In genomic region chr1:6506210-6507036, GRCh38 we compare ENCODE assay signal across 24 cellular contexts. TPM values are rescaled to one million over a fixed set of nuclear protein-coding genes. Genes with fewer than 3 reads are reported as not detected.
A peak's percentile ranks its signal among the peaks of the same experiment; 100 is the strongest.
DNase-seq lines count a peak whose midpoint lies in the region; ATAC-seq, FAIRE-seq and TF ChIP-seq lines count a peak whose summit lies in the region.
"Had no signal": no experiment of that assay in that cellular context is flagged by ENCODE, and none has a peak within 500 bp of the region (broad histone marks: within the 10 kb centered on the region; RNA-seq: fewer than 3 reads in every experiment).

No MANE protein-coding gene starts in this region.

- peaks cover 28% of the 10 kb centered on the region for H3K4me1 Mint-ChIP-seq in nephron progenitor cell
- H3K4me1 Mint-ChIP-seq: B cell had no signal

- CTCF ChIA-PET in H1 (lab: Charles Lee; ENCODE audit: partially characterized antibody) = interaction anchor here (0.6 to 10.2 kb wide), 10 partner anchors 8 to 94 kb away, joined by 3 to 107 read pairs (median 4); partner anchors contain the start of gene PLEKHG5

- intact Hi-C loops in right cardiac atrium (cut with DNase I) (no loop called here), left ventricle myocardium inferior (cut with micrococcal nuclease) (no loop called here)

- no peak overlapping the region for H3K4me2 ChIP-seq in H1 (ENCODE audit: insufficient read depth in 1 of 2, low read depth in 2 of 2, low read length in 2 of 2)
- no peak overlapping the region for H3K4me2 ChIP-seq in GM23248 (ENCODE audit: unreplicated experiment)

- no peaks in the 10 kb centered on the region; the same call in 1 of the 2 replicates for H3K79me1 ChIP-seq in H1 (ENCODE audit: low read depth, low read length)

- no peaks in the 10 kb centered on the region for H3K36me3 Mint-ChIP-seq in nephron progenitor cell (ENCODE audit: low read depth)

- TF ChIP-seq EP300 in H1 (IDR thresholded peaks at IDR 0.05; ENCODE audit: borderline replicate concordance in 1 of 2, low read depth in 2 of 2, low read length in 2 of 2) = no peak

- DNase-seq in right cardiac atrium (peak in 2 of 3 donors; percentile 35 to 55), left ventricle myocardium inferior (no peak), H1 (ENCODE audit: low read depth in 1 of 2, low spot score in 2 of 2) (no peak), nephron progenitor cell (no peak), GM23248 (no peak), GM13976 (ENCODE audit: low spot score) (no peak)
- no peak for DNase-seq in stimulated activated CD4-positive, alpha-beta T cell treated with anti-CD3 and anti-CD28 coated beads, Interleukin-1b, Interleukin-23, amount 100 ng/mL, for 48 hours
- DNase-seq: Caco-2; CD4-positive, alpha-beta T cell; HFFc6; NCI-H187; NCI-H2107; NCI-H2227 treated with DMSO at 0.1 percent for 48 hours; NCI-H524; NCI-H82; OCI-M1; SHP77 had no signal

- no peak overlapping the region for H4K91ac ChIP-seq in H1 (replicated peaks; ENCODE audit: insufficient read length, low read length)

- no peaks in the 10 kb centered on the region for H3F3A ChIP-seq in GM23248 (ENCODE audit: insufficient read depth)

- H4K20me1 ChIP-seq in H1 (replicated peaks in 1 of 2; ENCODE audit: control insufficient read depth in 1 of 2, insufficient read depth in 2 of 2, low read length in 2 of 2) = no peaks in the 10 kb centered on the region
- no peaks in the 10 kb centered on the region for H4K20me1 ChIP-seq in GM23248 (ENCODE audit: insufficient read depth)

- H3K4me3 ChIP-seq in right cardiac atrium (ENCODE audit: low read length) (no peak overlapping the region), left ventricle myocardium inferior (no peak overlapping the region), H1 (ENCODE audit: extremely low read depth in 1 of 4, insufficient read depth in 2 of 4, low read depth in 3 of 4, low read length in 4 of 4) (no peak overlapping the region), GM23248 (no peak overlapping the region)
- H3K4me3 ChIP-seq: GM12878, SK-N-MC had no signal

- peak overlapping the region; percentile 58 for H3K27ac Mint-ChIP-seq in nephron progenitor cell
- H3K27ac Mint-ChIP-seq: B cell; CD4-positive, alpha-beta T cell; HFFc6 had no signal

- POLR2A ChIA-PET in H1 (lab: Charles Lee; ENCODE audit: partially characterized antibody) = interaction anchor here (1.1 to 2.8 kb wide), 3 partner anchors 11 to 35 kb away, joined by 3 to 9 read pairs (median 4); no protein-coding TSS in a partner anchor

- WGBS in right cardiac atrium = 79% methylated on average over 31 of the region's 31 CpGs
- 87% methylated on average over 25 of the region's 31 CpGs; no CpG with 5 or more reads in 1 of the 2 experiments for WGBS in H1 (ENCODE audit: extremely low coverage in 1 of 2, insufficient coverage in 1 of 2, insufficient read length in 1 of 2, insufficient replicate concordance in 2 of 2, low coverage in 1 of 2, low lambda C conversion rate in 2 of 2, missing lambda C conversion rate in 1 of 2), 2 experiments
- 71% methylated on average over 19 to 30 of the region's 31 CpGs for WGBS in GM23248 (ENCODE audit: low coverage in 1 of 2, low lambda C conversion rate in 2 of 2, missing lambda C conversion rate in 2 of 2), 2 experiments

- H2BK15ac ChIP-seq in H1 (ENCODE audit: low read length) = no peak overlapping the region

- H3K23me2 ChIP-seq in H1 (ENCODE audit: low read depth, low read length) = no peaks in the 10 kb centered on the region

- H3K79me2 ChIP-seq in H1 (ENCODE audit: control insufficient read depth in 1 of 2, insufficient read depth in 2 of 2, low read length in 2 of 2) (no peaks in the 10 kb centered on the region), GM23248 (ENCODE audit: insufficient read depth) (no peaks in the 10 kb centered on the region)

- TF ChIP-seq CTCF in left ventricle myocardium inferior (IDR thresholded peaks at IDR 0.05; ENCODE audit: borderline replicate concordance) (no peak), H1 (IDR thresholded peaks at IDR 0.05; ENCODE audit: control extremely low read depth in 1 of 3, insufficient read depth in 1 of 3, low read depth in 1 of 3, low read length in 3 of 3) (no peak), nephron progenitor cell (IDR thresholded peaks at IDR 0.05) (no peak), GM13976 (IDR thresholded peaks at IDR 0.05; ENCODE audit: borderline replicate concordance, control extremely low read depth, extremely low read depth, insufficient read depth, missing control alignments) (no peak)

- FAIRE-seq in H1 (lab: Jason Lieb, UNC) = no peak
- FAIRE-seq: GM12878, GM18507 had no signal

- no peak overlapping the region for H3K56ac ChIP-seq in H1 (replicated peaks; ENCODE audit: insufficient read length, low read depth, low read length)

- no peak overlapping the region for H3K9ac ChIP-seq in H1 (replicated peaks in 1 of 4; ENCODE audit: extremely low read depth in 1 of 4, low read depth in 3 of 4, low read length in 3 of 4)
- H3K9ac ChIP-seq in GM23248 = no peak overlapping the region

- no peaks in the 10 kb centered on the region for H3K9me3 Mint-ChIP-seq in nephron progenitor cell
- H3K9me3 Mint-ChIP-seq: CD4-positive, alpha-beta T cell; HFFc6 had no signal

- H2AFZ ChIP-seq in H1 (ENCODE audit: low read length) = no peak overlapping the region
- H2AFZ ChIP-seq in GM23248 = no peak overlapping the region

- peaks cover 5% of the 10 kb centered on the region for H3K27me3 Mint-ChIP-seq in nephron progenitor cell (ENCODE audit: low read depth, poor library complexity)

- no peak overlapping the region for H4K8ac ChIP-seq in H1 (ENCODE audit: extremely low read depth, insufficient read depth, low read length)

- H3K27ac ChIP-seq in right cardiac atrium (ENCODE audit: low read length) (no peak overlapping the region), left ventricle myocardium inferior (replicated peaks) (no peak overlapping the region), H1 (ENCODE audit: low read depth, low read length) (no peak overlapping the region; the same call in 1 of the 2 replicates), GM23248 (no peak overlapping the region)
- H3K27ac ChIP-seq: SK-N-MC had no signal

- no peak overlapping the region for H3K23ac ChIP-seq in H1 (ENCODE audit: insufficient read length)

- H3K4me1 ChIP-seq in right cardiac atrium (ENCODE audit: control insufficient read depth, insufficient read depth, low read length) (peaks cover 3% of the 10 kb centered on the region), left ventricle myocardium inferior (peaks cover 30% of the 10 kb centered on the region), H1 (replicated peaks in 1 of 4; ENCODE audit: control insufficient read depth in 3 of 4, insufficient read depth in 4 of 4, low read length in 3 of 4) (no peaks in the 10 kb centered on the region; a peak in 1 of 7 replicates), GM23248 (ENCODE audit: insufficient read depth) (no peaks in the 10 kb centered on the region)
- H3K4me1 ChIP-seq: Caco-2 had no signal

- no peak overlapping the region for H4K5ac ChIP-seq in H1 (ENCODE audit: insufficient read length, low read depth, low read length)

- H2BK20ac ChIP-seq in H1 (ENCODE audit: low read length) = no peak overlapping the region

- no peak for TF ChIP-seq POLR2A in H1 (IDR thresholded peaks at IDR 0.05; ENCODE audit: control extremely low read depth in 1 of 2, low read depth in 2 of 2, low read length in 2 of 2)

- H3K4me3 Mint-ChIP-seq in nephron progenitor cell = no peak overlapping the region
- H3K4me3 Mint-ChIP-seq: B cell; CD4-positive, alpha-beta T cell; HFFc6 had no signal

- no peak overlapping the region for H3K14ac ChIP-seq in H1 (ENCODE audit: insufficient read length)

- no peak for TF ChIP-seq RAD21 in H1 (IDR thresholded peaks at IDR 0.05 in 1 of 2, conservative IDR thresholded peaks at IDR 0.05 in 1 of 2; ENCODE audit: low read depth in 2 of 2, low read length in 2 of 2)

- no peak overlapping the region for H3K18ac ChIP-seq in H1 (ENCODE audit: extremely low read depth, low read length)

- ATAC-seq in right cardiac atrium (no peak), GM18498 (IDR thresholded peaks at IDR 0.05; ENCODE audit: unreplicated experiment) (no peak)
- ATAC-seq: GM12878 had no signal

- H3K36me3 ChIP-seq in left ventricle myocardium inferior (no peaks in the 10 kb centered on the region), H1 (ENCODE audit: control insufficient read depth in 2 of 4, insufficient read depth in 4 of 4, low read length in 3 of 4) (no peaks in the 10 kb centered on the region), GM23248 (ENCODE audit: low read depth) (no peaks in the 10 kb centered on the region)

- no peak overlapping the region for H2BK5ac ChIP-seq in H1 (ENCODE audit: low read depth, low read length)

- no peaks in the 10 kb centered on the region for H3K27me3 ChIP-seq in right cardiac atrium (ENCODE audit: control insufficient read depth, insufficient read depth)
- H3K27me3 ChIP-seq in left ventricle myocardium inferior (ENCODE audit: low read depth) = no peaks in the 10 kb centered on the region
- no peaks in the 10 kb centered on the region for H3K27me3 ChIP-seq in H1 (replicated peaks in 1 of 4; ENCODE audit: control insufficient read depth in 3 of 4, extremely low read depth in 1 of 4, insufficient read depth in 3 of 4, low read length in 3 of 4)
- no peaks in the 10 kb centered on the region for H3K27me3 ChIP-seq in GM23248 (replicated peaks; ENCODE audit: insufficient read depth)

- peak overlapping the region; percentile 39; the same call in 1 of the 2 replicates for H2BK12ac ChIP-seq in H1 (ENCODE audit: low read depth, low read length)

- H2AK5ac ChIP-seq in H1 (ENCODE audit: low read depth, low read length) = no peak overlapping the region

- in situ Hi-C loops in GM23248 (cut with MboI) (no loop called here), GM13976 (cut with MboI; ENCODE audit: low sequenced_read_pairs, unreplicated experiment) (no loop called here)

- H3K9me2 ChIP-seq in GM23248 (ENCODE audit: insufficient read depth) = no peaks in the 10 kb centered on the region

- H3K4ac ChIP-seq in H1 (replicated peaks; ENCODE audit: insufficient read length, low read depth, low read length) = no peak overlapping the region

- no peak overlapping the region for H2BK120ac ChIP-seq in H1 (replicated peaks; ENCODE audit: low read depth, low read length)

- H3K9me3 ChIP-seq in right cardiac atrium (ENCODE audit: control insufficient read depth, low read length) (no peaks in the 10 kb centered on the region), left ventricle myocardium inferior (replicated peaks) (no peaks in the 10 kb centered on the region), H1 (ENCODE audit: insufficient read depth in 2 of 2, low read depth in 1 of 2, low read length in 1 of 2) (no peaks in the 10 kb centered on the region), GM23248 (ENCODE audit: low read depth) (no peaks in the 10 kb centered on the region)
- H3K9me3 ChIP-seq: Caco-2 had no signal

RNA-seq across cellular contexts. Expression of gene PLEKHG5, which starts 15.0 kb away (rescaled TPM):
- total RNA-seq in right cardiac atrium (1 to 10 TPM; 7.0 to 9.2 (median 8.5) TPM), left ventricle myocardium inferior (16.2 TPM)
- polyA plus RNA-seq in right cardiac atrium (9.9 TPM), H1 (2011; rRNA removed) (10.4 and 16.8 TPM in 2 replicates), GM23248 (2016; fragmentation: Nextera tagmentation; extraction: Ambion mirVana) (2.0 and 2.8 TPM in 2 replicates)
- total RNA-seq in H1 (2021; fragmentation: NEBNext Ultra II Directional; extraction: Animal tissue kit (Norgen Biotek cat#: 25700)) = 12.5 and 13.8 TPM in 2 replicates
- polyA plus RNA-seq in H1 (2011; cell fraction: cytosol; rRNA removed) = 12.2 TPM
- polyA plus RNA-seq in H1 (2011; cell fraction: nucleus; rRNA removed) = 72.0 TPM
- polyA plus RNA-seq in H1 (2012, experiment 1 of 2) = 8.2 to 19.5 TPM (median 15.5 TPM) in 4 replicates
- 7.7 TPM for polyA plus RNA-seq in H1 (2012, experiment 2 of 2)
- polyA plus RNA-seq in H1 (2013, experiment 1 of 2) = 12.4 TPM
- 11.4 TPM for polyA plus RNA-seq in H1 (2013, experiment 2 of 2)
- polyA minus RNA-seq in H1 (2011; rRNA and poly(A)+ RNA removed) = 4.7 TPM in 2 replicates
- 6.5 TPM for polyA minus RNA-seq in H1 (2011; cell fraction: cytosol; rRNA and poly(A)+ RNA removed)
- 14.6 TPM for polyA minus RNA-seq in H1 (2011; cell fraction: nucleus; rRNA and poly(A)+ RNA removed)
- total RNA-seq in GM23248 (2014; rRNA removed; shearing (Covaris generic)) = 7.0 and 7.6 TPM in 2 replicates

RNA-seq across cellular contexts. Expression of gene TNFRSF25, which starts 40.5 kb away (rescaled TPM):
- total RNA-seq in right cardiac atrium (1 to 10 TPM; 4.4 to 6.4 (median 5.1) TPM), left ventricle myocardium inferior (12.6 TPM)
- polyA plus RNA-seq in right cardiac atrium (6.6 TPM), H1 (2011; rRNA removed) (19.5 and 26.1 TPM in 2 replicates), GM23248 (2016; fragmentation: Nextera tagmentation; extraction: Ambion mirVana) (2.5 and 3.1 TPM in 2 replicates)
- total RNA-seq in H1 (2021; fragmentation: NEBNext Ultra II Directional; extraction: Animal tissue kit (Norgen Biotek cat#: 25700)) = 9.3 and 10.7 TPM in 2 replicates
- 20.6 TPM for polyA plus RNA-seq in H1 (2011; cell fraction: cytosol; rRNA removed)
- 116 TPM for polyA plus RNA-seq in H1 (2011; cell fraction: nucleus; rRNA removed)
- 7.8 to 20.0 TPM (median 18.8 TPM) in 4 replicates for polyA plus RNA-seq in H1 (2012, experiment 1 of 2)
- 8.1 TPM for polyA plus RNA-seq in H1 (2012, experiment 2 of 2)
- 11.1 TPM for polyA plus RNA-seq in H1 (2013, experiment 1 of 2)
- polyA plus RNA-seq in H1 (2013, experiment 2 of 2) = 9.8 TPM
- polyA minus RNA-seq in H1 (2011; rRNA and poly(A)+ RNA removed) = 3.1 and 3.9 TPM in 2 replicates
- 4.1 TPM for polyA minus RNA-seq in H1 (2011; cell fraction: cytosol; rRNA and poly(A)+ RNA removed)
- 9.6 TPM for polyA minus RNA-seq in H1 (2011; cell fraction: nucleus; rRNA and poly(A)+ RNA removed)
- 5.6 and 12.1 TPM in 2 replicates for total RNA-seq in GM23248 (2014; rRNA removed; shearing (Covaris generic))

RNA-seq across cellular contexts. Expression of gene NOL9, which starts 47.9 kb away (rescaled TPM):
- 10 to 100 TPM; 12.8 to 17.1 (median 15.6) TPM for total RNA-seq in right cardiac atrium
- 6.0 TPM for polyA plus RNA-seq in right cardiac atrium
- total RNA-seq in left ventricle myocardium inferior = 13.4 TPM
- total RNA-seq in H1 (2021; fragmentation: NEBNext Ultra II Directional; extraction: Animal tissue kit (Norgen Biotek cat#: 25700)) = 38.1 and 42.9 TPM in 2 replicates
- polyA plus RNA-seq in H1 (2011; rRNA removed) = 11.6 and 17.1 TPM in 2 replicates
- 14.3 TPM for polyA plus RNA-seq in H1 (2011; cell fraction: cytosol; rRNA removed)
- polyA plus RNA-seq in H1 (2011; cell fraction: nucleus; rRNA removed) = 13.0 TPM
- 7.7 to 13.4 TPM (median 9.7 TPM) in 4 replicates for polyA plus RNA-seq in H1 (2012, experiment 1 of 2)
- polyA plus RNA-seq in H1 (2012, experiment 2 of 2) = 3.5 TPM
- polyA plus RNA-seq in H1 (2013, experiment 1 of 2) = 14.9 TPM
- 14.8 TPM for polyA plus RNA-seq in H1 (2013, experiment 2 of 2)
- 30.9 and 33.2 TPM in 2 replicates for polyA minus RNA-seq in H1 (2011; rRNA and poly(A)+ RNA removed)
- 20.6 TPM for polyA minus RNA-seq in H1 (2011; cell fraction: cytosol; rRNA and poly(A)+ RNA removed)
- 40.2 TPM for polyA minus RNA-seq in H1 (2011; cell fraction: nucleus; rRNA and poly(A)+ RNA removed)
- total RNA-seq in GM23248 (2014; rRNA removed; shearing (Covaris generic)) = 16.6 and 27.8 TPM in 2 replicates
- polyA plus RNA-seq in GM23248 (2016; fragmentation: Nextera tagmentation; extraction: Ambion mirVana) = 13.0 and 15.7 TPM in 2 replicates

RNA-seq across cellular contexts. Expression of gene TAS1R1, which starts 48.7 kb away (rescaled TPM):
- not detected for total RNA-seq in right cardiac atrium
- not detected for polyA plus RNA-seq in right cardiac atrium
- total RNA-seq in left ventricle myocardium inferior = not detected
- 0.13 TPM in 1 of 2 replicates, not detected in the other for total RNA-seq in H1 (2021; fragmentation: NEBNext Ultra II Directional; extraction: Animal tissue kit (Norgen Biotek cat#: 25700))
- 0.17 and 0.26 TPM in 2 replicates for polyA plus RNA-seq in H1 (2011; rRNA removed)
- 0.06 TPM for polyA plus RNA-seq in H1 (2011; cell fraction: cytosol; rRNA removed)
- 0.14 TPM for polyA plus RNA-seq in H1 (2011; cell fraction: nucleus; rRNA removed)
- polyA plus RNA-seq in H1 (2012, experiment 1 of 2) = 0.08 to 0.11 TPM in 2 of 4 replicates, not detected in the others
- polyA plus RNA-seq in H1 (2012, experiment 2 of 2) = not detected
- polyA plus RNA-seq in H1 (2013, experiment 1 of 2) = 0.04 TPM
- 0.04 TPM for polyA plus RNA-seq in H1 (2013, experiment 2 of 2)
- polyA minus RNA-seq in H1 (2011; rRNA and poly(A)+ RNA removed) = 0.29 TPM in 1 of 2 replicates, not detected in the other
- polyA minus RNA-seq in H1 (2011; cell fraction: cytosol; rRNA and poly(A)+ RNA removed) = not detected
- polyA minus RNA-seq in H1 (2011; cell fraction: nucleus; rRNA and poly(A)+ RNA removed) = not detected
- not detected in 2 replicates for total RNA-seq in GM23248 (2014; rRNA removed; shearing (Covaris generic))
- not detected in 2 replicates for polyA plus RNA-seq in GM23248 (2016; fragmentation: Nextera tagmentation; extraction: Ambion mirVana)
- total RNA-seq: A172; B cell; Caco-2; CD4-positive, alpha-beta T cell; GM12878; H4; HFFc6 had no signal

Comparison
In these comparisons a context has a peak if more than half of its experiments do, and no peak if none do; other contexts are left out.
1. DNase-seq: peak in right cardiac atrium (2 of 3); none in left ventricle myocardium inferior (single experiment), H1 (0 of 2), nephron progenitor cell (single experiment), GM23248 (single experiment), GM13976 (single experiment) and stimulated activated CD4-positive, alpha-beta T cell treated with anti-CD3 and anti-CD28 coated beads, Interleukin-1b, Interleukin-23, amount 100 ng/mL, for 48 hours (single experiment).